In genomic region chr3:133479895-133480669, GRCh38 we compare ENCODE assay signal across 10 cellular contexts.
DNase-seq lines count a peak whose midpoint lies in the region; ATAC-seq and TF ChIP-seq lines count a peak whose summit lies in the region.
"Had no signal": no experiment of that assay in that cellular context is flagged by ENCODE, and none has a peak within 500 bp of the region (broad histone marks: within the 10 kb centered on the region; RNA-seq: fewer than 3 reads in every experiment).

No MANE protein-coding gene starts in this region.

- H3K4me3 Mint-ChIP-seq in naive thymus-derived CD4-positive, alpha-beta T cell = no peak overlapping the region

- no peaks in the 10 kb centered on the region for H3K9me3 ChIP-seq in gastrocnemius medialis
- H3K9me3 ChIP-seq in naive thymus-derived CD4-positive, alpha-beta T cell (ENCODE audit: control insufficient read depth in 2 of 3, low read length in 3 of 3) = no peaks in the 10 kb centered on the region
- H3K9me3 ChIP-seq in adrenal gland (replicated peaks in 1 of 3) = no peaks in the 10 kb centered on the region
- H3K9me3 ChIP-seq: neutrophil, thoracic aorta had no signal

- H3K4me1 ChIP-seq in gastrocnemius medialis = peaks cover 0 to 11% of the 10 kb centered on the region in 2 donors
- peaks cover 0 to 5% of the 10 kb centered on the region in 2 donors for H3K4me1 ChIP-seq in naive thymus-derived CD4-positive, alpha-beta T cell (ENCODE audit: control insufficient read depth in 2 of 2, insufficient read depth in 2 of 2, low read length in 2 of 2)
- H3K4me1 ChIP-seq in adrenal gland (replicated peaks in 1 of 2) = no peaks in the 10 kb centered on the region

- H3K27me3 ChIP-seq in gastrocnemius medialis (no peaks in the 10 kb centered on the region), adrenal gland (no peaks in the 10 kb centered on the region)
- H3K27me3 ChIP-seq in naive thymus-derived CD4-positive, alpha-beta T cell (ENCODE audit: control insufficient read depth in 2 of 2, insufficient read depth in 2 of 2, low read length in 2 of 2) = no peaks in the 10 kb centered on the region
- H3K27me3 ChIP-seq: neutrophil had no signal

- DNase-seq in kidney tubule cell (ENCODE audit: low spot score) (peak; percentile 91), gastrocnemius medialis (no peak), HEK293T (ENCODE audit: extremely low spot score) (no peak), adrenal gland (no peak)
- no peak for DNase-seq in naive thymus-derived CD4-positive, alpha-beta T cell

- peak; percentile 14; the same call in 1 of the 2 replicates for TF ChIP-seq RAD21 in Ishikawa (IDR thresholded peaks at IDR 0.05; ENCODE audit: low read depth)

- peaks cover 7 to 45% (median 36%) of the 10 kb centered on the region in 7 donors for H3K4me1 Mint-ChIP-seq in naive thymus-derived CD4-positive, alpha-beta T cell

- peak overlapping the region in 2 of 9 donors; percentile 65 to 76 for H3K27ac Mint-ChIP-seq in naive thymus-derived CD4-positive, alpha-beta T cell

- no peak for TF ChIP-seq CTCF in gastrocnemius medialis (IDR thresholded peaks at IDR 0.05 in 4 of 5, conservative IDR thresholded peaks at IDR 0.05 in 1 of 5)
- no peak for TF ChIP-seq CTCF in adrenal gland (IDR thresholded peaks at IDR 0.05)

- no peaks in the 10 kb centered on the region for H3K27me3 Mint-ChIP-seq in naive thymus-derived CD4-positive, alpha-beta T cell

- TF ChIP-seq POLR2A in GM15510 (IDR thresholded peaks at IDR 0.05; ENCODE audit: borderline replicate concordance, extremely low read depth, insufficient read length) (peak; percentile 57), gastrocnemius medialis (IDR thresholded peaks at IDR 0.05) (no peak), adrenal gland (IDR thresholded peaks at IDR 0.05) (no peak)

- ATAC-seq in GM21786 (IDR thresholded peaks at IDR 0.05; ENCODE audit: unreplicated experiment) = peak; percentile 53
- no peak for ATAC-seq in gastrocnemius medialis
- ATAC-seq in naive thymus-derived CD4-positive, alpha-beta T cell = no peak

- 89 to 97% (median 94%) methylated on average over 7 of the region's 7 CpGs for WGBS in adrenal gland, 4 donors

- H3K36me3 ChIP-seq in gastrocnemius medialis (no peaks in the 10 kb centered on the region), adrenal gland (replicated peaks in 1 of 2) (no peaks in the 10 kb centered on the region)
- no peaks in the 10 kb centered on the region for H3K36me3 ChIP-seq in naive thymus-derived CD4-positive, alpha-beta T cell (ENCODE audit: control insufficient read depth in 2 of 3, insufficient read depth in 3 of 3, low read length in 3 of 3)
- H3K36me3 ChIP-seq: neutrophil, thoracic aorta had no signal

- H3K27ac ChIP-seq in gastrocnemius medialis = no peak overlapping the region
- no peak overlapping the region for H3K27ac ChIP-seq in naive thymus-derived CD4-positive, alpha-beta T cell (ENCODE audit: low read depth, low read length)
- no peak overlapping the region for H3K27ac ChIP-seq in adrenal gland
- H3K27ac ChIP-seq: neutrophil, thoracic aorta had no signal

- in situ Hi-C loops in gastrocnemius medialis (cut with MboI; ENCODE audit: low sequenced_read_pairs in 4 of 4) = no loop called here

- CTCF ChIA-PET in HEK293T (lab: Yijun Ruan, JAX) = interaction anchor here (1.0 kb wide), 1 partner anchor 22 kb away, joined by 3 read pairs; no protein-coding TSS in a partner anchor
- CTCF ChIA-PET in naive thymus-derived CD4-positive, alpha-beta T cell (lab: Charles Lee) = interaction anchor here (1.5 to 2.1 kb wide), 2 partner anchors 9 to 11 kb away, joined by 7 to 9 read pairs; no protein-coding TSS in a partner anchor

- intact Hi-C loops in gastrocnemius medialis (cut with DNase I; ENCODE audit: low total_unique reads) = no loop called here
- intact Hi-C loops in naive thymus-derived CD4-positive, alpha-beta T cell (cut with micrococcal nuclease) = no loop called here
- intact Hi-C loops in adrenal gland (cut with DNase I) = loop anchor here in 1 of 2 donors (10.0 kb wide), 1 partner anchor 85 kb away; no protein-coding TSS in a partner anchor

- POLR2A ChIA-PET in HEK293T (lab: Yijun Ruan, JAX) = interaction anchor here (0.6 to 1.2 kb wide), 2 partner anchors 13 to 94 kb away, joined by 3 read pairs; partner anchors contain the start of gene CDV3
- POLR2A ChIA-PET in naive thymus-derived CD4-positive, alpha-beta T cell (lab: Charles Lee) = interaction anchor here (1.1 to 2.6 kb wide), 2 partner anchors 10 to 93 kb away, joined by 3 to 6 read pairs; partner anchors contain the start of gene CDV3

- H3K9me3 Mint-ChIP-seq in naive thymus-derived CD4-positive, alpha-beta T cell = peaks cover 0 to 9% (median 0%) of the 10 kb centered on the region in 11 donors

- H3K4me3 ChIP-seq in gastrocnemius medialis = no peak overlapping the region
- no peak overlapping the region for H3K4me3 ChIP-seq in naive thymus-derived CD4-positive, alpha-beta T cell (ENCODE audit: low read length)
- no peak overlapping the region for H3K4me3 ChIP-seq in adrenal gland
- H3K4me3 ChIP-seq: thoracic aorta had no signal

- no peaks in the 10 kb centered on the region for H3K36me3 Mint-ChIP-seq in naive thymus-derived CD4-positive, alpha-beta T cell

- TF ChIP-seq EP300 in Ishikawa (IDR thresholded peaks at IDR 0.05; ENCODE audit: borderline replicate concordance) = peak; percentile 90

TF ChIP-seq in Ishikawa, 13 proteins besides CTCF, POLR2A, EP300 and RAD21 (continues in another document):
- TF ChIP-seq TCF12 (IDR thresholded peaks at IDR 0.05; ENCODE audit: low read depth) (peak; percentile 92), ZBTB7A (IDR thresholded peaks at IDR 0.05; ENCODE audit: low read depth) (0 out of 2 replicates have a peak, but pooled peaks have one; percentile 25), TEAD4 (IDR thresholded peaks at IDR 0.05) (peak; percentile 97), EGR1 (IDR thresholded peaks at IDR 0.05) (no peak), REST (IDR thresholded peaks at IDR 0.05; ENCODE audit: low read depth) (no peak; the same call in 1 of the 2 replicates), TAF1 (IDR thresholded peaks at IDR 0.05; ENCODE audit: low read depth) (no peak), CREB1 (IDR thresholded peaks at IDR 0.05; ENCODE audit: low read depth) (no peak), YY1 (IDR thresholded peaks at IDR 0.05; ENCODE audit: low read depth) (0 out of 2 replicates have a peak, but pooled peaks have one; percentile 27)

TF ChIP-seq in HEK293T, 16 proteins besides CTCF, POLR2A, EP300 and RAD21:
- TF ChIP-seq FOXK2 (IDR thresholded peaks at IDR 0.05) (no peak), SP1 (IDR thresholded peaks at IDR 0.05) (no peak), SUZ12 (IDR thresholded peaks at IDR 0.05) (no peak), L3MBTL2 (conservative IDR thresholded peaks at IDR 0.05) (no peak), ELF4 (IDR thresholded peaks at IDR 0.05) (no peak)
